Comparison of ENCODE assay signal across 16 cellular contexts in genomic region chr6:79599725-79600259, GRCh38. TPM values are rescaled to one million over a fixed set of nuclear protein-coding genes. Genes with fewer than 3 reads are reported as not detected.
DNase-seq lines count a peak whose midpoint lies in the region; ATAC-seq, FAIRE-seq and TF ChIP-seq lines count a peak whose summit lies in the region.
"Had no signal": no experiment of that assay in that cellular context is flagged by ENCODE, and none has a peak within 500 bp of the region (broad histone marks: within the 10 kb centered on the region; RNA-seq: fewer than 3 reads in every experiment).

No MANE protein-coding gene starts in this region.

- DNase-seq in NCI-H146 (lab: John Stamatoyannopoulos, UW) = peak; percentile 14
- no peak for DNase-seq in Panc1 (ENCODE audit: low read depth, low spot score)
- DNase-seq in endodermal cell = no peak
- DNase-seq in small intestine = peak; percentile 75
- DNase-seq in activated CD4-positive, alpha-beta T cell treated with anti-CD3 and anti-CD28 coated beads for 4 hours = no peak
- no peak for DNase-seq in NCI-H2171 treated with DMSO at 0.1 percent for 48 hours (lab: John Stamatoyannopoulos, UW)
- DNase-seq in stimulated activated effector memory CD8-positive, alpha-beta T cell treated with anti-CD3 and anti-CD28 coated beads, Interleukin-12 subunit alpha, Interleukin-12 subunit beta, amount 100 ng/mL, for 72 hours (ENCODE audit: low spot score in 2 of 2) = no peak
- DNase-seq: HCEC 1CT, Kasumi-1, NCI-H2081, NCI-H226, NCI-H526 treated with DMSO at 0.1 percent for 48 hours, SHP77 had no signal

- H3K27ac Mint-ChIP-seq in endodermal cell = no peak overlapping the region
- H3K27ac Mint-ChIP-seq in stimulated activated effector memory CD8-positive, alpha-beta T cell treated with anti-CD3 and anti-CD28 coated beads, Interleukin-12 subunit alpha, Interleukin-12 subunit beta, amount 100 ng/mL, for 72 hours = no peak overlapping the region

- H3K9me3 ChIP-seq in Panc1 (ENCODE audit: control insufficient read depth, insufficient read depth, low read depth, low read length) (no peaks in the 10 kb centered on the region), endodermal cell (ENCODE audit: control insufficient read depth, low read length) (no peaks in the 10 kb centered on the region), small intestine (ENCODE audit: control insufficient read depth, low read depth) (no peaks in the 10 kb centered on the region)
- H3K9me3 ChIP-seq: BLaER1 had no signal

- peaks cover 39% of the 10 kb centered on the region for H3K4me1 ChIP-seq in Panc1 (ENCODE audit: control insufficient read depth, insufficient read depth, low read length)
- H3K4me1 ChIP-seq in endodermal cell (ENCODE audit: control insufficient read depth, insufficient read depth, low read length) = peaks cover 2% of the 10 kb centered on the region
- H3K4me1 ChIP-seq in small intestine (ENCODE audit: control insufficient read depth in 2 of 2, insufficient read depth in 1 of 2, low read depth in 1 of 2, low read length in 1 of 2) = peaks cover 0 to 2% of the 10 kb centered on the region in 2 donors
- H3K4me1 ChIP-seq: BLaER1 had no signal

- TF ChIP-seq CTCF in Panc1 (IDR thresholded peaks at IDR 0.05) = no peak
- TF ChIP-seq CTCF in endodermal cell (conservative IDR thresholded peaks at IDR 0.05) = no peak

- peaks cover 13% of the 10 kb centered on the region for H3K4me1 Mint-ChIP-seq in endodermal cell
- no peaks in the 10 kb centered on the region for H3K4me1 Mint-ChIP-seq in stimulated activated effector memory CD8-positive, alpha-beta T cell treated with anti-CD3 and anti-CD28 coated beads, Interleukin-12 subunit alpha, Interleukin-12 subunit beta, amount 100 ng/mL, for 72 hours

- H3K36me3 ChIP-seq in Panc1 (ENCODE audit: control insufficient read depth, insufficient read depth, low read length) = no peaks in the 10 kb centered on the region
- H3K36me3 ChIP-seq in endodermal cell (ENCODE audit: control insufficient read depth, insufficient read depth, low read length) = no peaks in the 10 kb centered on the region
- no peaks in the 10 kb centered on the region for H3K36me3 ChIP-seq in small intestine (ENCODE audit: control insufficient read depth in 2 of 2, insufficient read depth in 2 of 2, low read length in 2 of 2)
- H3K36me3 ChIP-seq: BLaER1 had no signal

- H3K9me3 Mint-ChIP-seq in endodermal cell = no peaks in the 10 kb centered on the region
- H3K9me3 Mint-ChIP-seq in stimulated activated effector memory CD8-positive, alpha-beta T cell treated with anti-CD3 and anti-CD28 coated beads, Interleukin-12 subunit alpha, Interleukin-12 subunit beta, amount 100 ng/mL, for 72 hours = no peaks in the 10 kb centered on the region

- CTCF ChIA-PET in Panc1 (lab: Charles Lee) = interaction anchor here (1.1 kb wide), 1 partner anchor 30 kb away, joined by 3 read pairs; no protein-coding TSS in a partner anchor

- H3K4me3 ChIP-seq in Panc1 (ENCODE audit: low read depth in 2 of 2, low read length in 2 of 2) (no peak overlapping the region), endodermal cell (ENCODE audit: low read length) (peak overlapping the region; percentile 6), small intestine (ENCODE audit: low read depth in 1 of 2, low read length in 2 of 2) (no peak overlapping the region)
- H3K4me3 ChIP-seq: BLaER1 had no signal

- peak; percentile 63; the same call in 1 of the 2 replicates for ATAC-seq in Panc1
- no peak for ATAC-seq in GM19035 (IDR thresholded peaks at IDR 0.05; ENCODE audit: unreplicated experiment)
- no peak for ATAC-seq in stimulated activated effector memory CD8-positive, alpha-beta T cell treated with anti-CD3 and anti-CD28 coated beads, Interleukin-12 subunit alpha, Interleukin-12 subunit beta, amount 100 ng/mL, for 72 hours

- H3K27ac ChIP-seq in Panc1 (ENCODE audit: low read length) = peak overlapping the region; percentile 95
- no peak overlapping the region for H3K27ac ChIP-seq in endodermal cell (ENCODE audit: low read depth, low read length)
- H3K27ac ChIP-seq in small intestine (ENCODE audit: low read depth in 1 of 2, low read length in 1 of 2) = no peak overlapping the region
- H3K27ac ChIP-seq: BLaER1 had no signal

- no TSS peak for BruUV-seq in Panc1 (replicated peaks; lab: Mats Ljungman, UMichigan)

- POLR2A ChIA-PET in Panc1 (lab: Charles Lee) = no interaction called here

- H3K36me3 Mint-ChIP-seq in endodermal cell (ENCODE audit: low read depth) = peaks cover 3% of the 10 kb centered on the region
- peaks cover 4% of the 10 kb centered on the region for H3K36me3 Mint-ChIP-seq in stimulated activated effector memory CD8-positive, alpha-beta T cell treated with anti-CD3 and anti-CD28 coated beads, Interleukin-12 subunit alpha, Interleukin-12 subunit beta, amount 100 ng/mL, for 72 hours

- 75 to 77% methylated on average over 4 to 5 of the region's 5 CpGs for WGBS in endodermal cell (ENCODE audit: insufficient coverage in 1 of 2, insufficient read length in 1 of 2), 2 experiments
- 13 to 60% (median 23%) methylated on average over 5 of the region's 5 CpGs for WGBS in small intestine, 3 donors

- H3K27me3 ChIP-seq in Panc1 (ENCODE audit: control insufficient read depth, insufficient read depth, low read length) (no peaks in the 10 kb centered on the region), endodermal cell (ENCODE audit: control insufficient read depth, insufficient read depth, low read length, poor library complexity, severe bottlenecking) (no peaks in the 10 kb centered on the region), small intestine (ENCODE audit: control insufficient read depth in 2 of 2, insufficient read depth in 2 of 2, low read length in 2 of 2) (no peaks in the 10 kb centered on the region)
- H3K27me3 ChIP-seq: BLaER1 had no signal

- H3K4me3 Mint-ChIP-seq in endodermal cell = no peak overlapping the region
- no peak overlapping the region for H3K4me3 Mint-ChIP-seq in stimulated activated effector memory CD8-positive, alpha-beta T cell treated with anti-CD3 and anti-CD28 coated beads, Interleukin-12 subunit alpha, Interleukin-12 subunit beta, amount 100 ng/mL, for 72 hours

- FAIRE-seq in small intestine (lab: Jason Lieb, UNC) = no peak
- FAIRE-seq: RCC 7860 had no signal

- in situ Hi-C loops in Panc1 (cut with HindIII; ENCODE audit: low pct_unique_long_range_greater_than_20kb, low sequenced_read_pairs) = no loop called here

- no peak overlapping the region for H3K9ac ChIP-seq in endodermal cell (ENCODE audit: extremely low read depth, low read length, poor library complexity, severe bottlenecking)
- H3K9ac ChIP-seq: BLaER1 had no signal

- intact Hi-C loops in Panc1 (cut with micrococcal nuclease; ENCODE audit: unreplicated experiment) = no loop called here

- no peaks in the 10 kb centered on the region for H3K27me3 Mint-ChIP-seq in endodermal cell (ENCODE audit: insufficient read depth)

RNA-seq across cellular contexts. Expression of gene SH3BGRL2, which starts 31.3 kb away (rescaled TPM):
- total RNA-seq in Panc1 (2021; ENCODE audit: unreplicated experiment) (8.5 TPM), endodermal cell (10 to 100 TPM; 24.3 to 40.1 TPM)
- 6.1 TPM for polyA plus RNA-seq in Panc1 (2012; ENCODE audit: insufficient read length)
- 15.8 TPM for polyA plus RNA-seq in endodermal cell (2013, experiment 1 of 2)
- polyA plus RNA-seq in endodermal cell (2013, experiment 2 of 2) = 15.9 TPM
- 10 to 100 TPM; 31.9 to 41.2 (median 36.3) TPM for polyA plus RNA-seq in small intestine

Comparison
In these comparisons a context has a peak if more than half of its experiments do, and no peak if none do; other contexts are left out.
1. DNase-seq: peak in NCI-H146 (single experiment) and small intestine (single experiment); none in Panc1 (single experiment), endodermal cell (single experiment), activated CD4-positive, alpha-beta T cell treated with anti-CD3 and anti-CD28 coated beads for 4 hours (0 of 2), NCI-H2171 treated with DMSO at 0.1 percent for 48 hours (single experiment) and stimulated activated effector memory CD8-positive, alpha-beta T cell treated with anti-CD3 and anti-CD28 coated beads, Interleukin-12 subunit alpha, Interleukin-12 subunit beta, amount 100 ng/mL, for 72 hours (0 of 2).